8 cellular contexts compared by ENCODE assay signal in genomic region chr4:154549894-154550790, GRCh38. TPM values are rescaled to one million over a fixed set of nuclear protein-coding genes. Genes with fewer than 3 reads are reported as not detected.
A peak's percentile ranks its signal among the peaks of the same experiment; 100 is the strongest.
DNase-seq lines count a peak whose midpoint lies in the region; ATAC-seq and TF ChIP-seq lines count a peak whose summit lies in the region.

TSS of gene PLRG1 (minus strand) at chr4:154550400. CDS start at chr4:154550308, 92 bp downstream.

- in situ Hi-C loops in SK-MEL-5 (cut with HindIII; ENCODE audit: low pct_unique_long_range_greater_than_20kb, low sequenced_read_pairs) = no loop called here

- CTCF ChIA-PET in HEK293T (lab: Yijun Ruan, JAX) = interaction anchor here (0.5 to 6.8 kb wide), 10 partner anchors 9 to 1171 kb away, joined by 3 to 67 read pairs (median 4); partner anchors contain the start of gene FGB

- H3K36me3 Mint-ChIP-seq in neural progenitor cell = peaks cover 4% of the 10 kb centered on the region

- H3K4me3 Mint-ChIP-seq in neural progenitor cell = peak within 1 kb of the TSS; percentile 99

- H3K4me1 Mint-ChIP-seq in neural progenitor cell = peaks cover 15% of the 10 kb centered on the region

- no peaks in the 10 kb centered on the region for H3F3A ChIP-seq in neural progenitor cell (ENCODE audit: low read depth)

- H3K9me3 ChIP-seq in neural progenitor cell (ENCODE audit: low read depth) = no peaks in the 10 kb centered on the region

- no peaks in the 10 kb centered on the region for H3K9me3 Mint-ChIP-seq in neural progenitor cell

- peaks cover 25% of the 10 kb centered on the region for H4K20me1 ChIP-seq in neural progenitor cell (ENCODE audit: low read depth)

- H3K9ac ChIP-seq in neural progenitor cell = peak within 1 kb of the TSS; percentile 53

- POLR2A ChIA-PET in HEK293T (lab: Yijun Ruan, JAX) = interaction anchor here (0.6 to 2.6 kb wide), 39 partner anchors 9 to 825 kb away, joined by 3 to 13 read pairs (median 4); partner anchors contain the start of genes DCHS2, FGB and FGG

- H3K27me3 ChIP-seq in foreskin keratinocyte = no peaks in the 10 kb centered on the region
- H3K27me3 ChIP-seq in neural progenitor cell = no peaks in the 10 kb centered on the region

- peak within 1 kb of the TSS; percentile 86 for H2AFZ ChIP-seq in neural progenitor cell (replicated peaks)

- H3K27ac ChIP-seq in foreskin keratinocyte (peak within 1 kb of the TSS; percentile 27), neural progenitor cell (no peak within 1 kb of the TSS)

- TF ChIP-seq CTCF in foreskin keratinocyte (conservative IDR thresholded peaks at IDR 0.05) (peak; percentile 19), neural progenitor cell (IDR thresholded peaks at IDR 0.05) (no peak)

- H3K4me3 ChIP-seq in neural progenitor cell = peak within 1 kb of the TSS; percentile 81

- H3K27ac Mint-ChIP-seq in neural progenitor cell = peak within 1 kb of the TSS; percentile 97

- H3K4me1 ChIP-seq in foreskin keratinocyte (peaks cover 7% of the 10 kb centered on the region), neural progenitor cell (peaks cover 9% of the 10 kb centered on the region)

- peak; percentile 99 for ATAC-seq in foreskin keratinocyte

- H3K36me3 ChIP-seq in neural progenitor cell = peaks cover 20% of the 10 kb centered on the region

- H3K79me2 ChIP-seq in neural progenitor cell (ENCODE audit: low read depth) = peaks cover 29% of the 10 kb centered on the region

- no peaks in the 10 kb centered on the region for H3K27me3 Mint-ChIP-seq in neural progenitor cell (ENCODE audit: insufficient read depth, low read depth)

- DNase-seq in GM03348 (ENCODE audit: low spot score) (peak; percentile 98), HEK293T (ENCODE audit: extremely low spot score) (peak; percentile 94), MV-4-11 (lab: John Stamatoyannopoulos, UW) (peak; percentile 93), SK-MEL-5 (ENCODE audit: low read depth, low spot score) (peak; percentile 94), foreskin keratinocyte (peak; percentile 69 to 85), neural progenitor cell (ENCODE audit: low spot score) (peak; percentile 99), stromal cell of bone marrow (ENCODE audit: low read depth) (peak; percentile 92)
- DNase-seq in activated naive CD4-positive, alpha-beta T cell treated with Interleukin-2 at 50 U/mL for 16 hours = peak; percentile 96

- H3K4me2 ChIP-seq in neural progenitor cell = peak within 1 kb of the TSS; percentile 94

TF ChIP-seq in HEK293T, 16 proteins besides CTCF, POLR2A, EP300 and RAD21:
- TF ChIP-seq PKNOX1 (IDR thresholded peaks at IDR 0.05) = no peak
- TF ChIP-seq CTBP1 (IDR thresholded peaks at IDR 0.05; ENCODE audit: borderline replicate concordance) = no peak
- TF ChIP-seq ARNT (IDR thresholded peaks at IDR 0.05) = no peak
- no peak for TF ChIP-seq HDGF (IDR thresholded peaks at IDR 0.05; ENCODE audit: borderline replicate concordance)
- no peak for TF ChIP-seq NFRKB (IDR thresholded peaks at IDR 0.05)
- no peak for TF ChIP-seq TARDBP (IDR thresholded peaks at IDR 0.05)
- no peak for TF ChIP-seq BHLHE40 (IDR thresholded peaks at IDR 0.05; ENCODE audit: borderline replicate concordance)
- no peak for TF ChIP-seq ELF4 (IDR thresholded peaks at IDR 0.05)
- TF ChIP-seq FOXM1 (IDR thresholded peaks at IDR 0.05; ENCODE audit: borderline replicate concordance) = no peak
- no peak for TF ChIP-seq SP1 (IDR thresholded peaks at IDR 0.05)
- TF ChIP-seq LEF1 (IDR thresholded peaks at IDR 0.05; ENCODE audit: borderline replicate concordance) = no peak
- TF ChIP-seq FOXA1 (IDR thresholded peaks at IDR 0.05) = no peak
- no peak for TF ChIP-seq SUZ12 (IDR thresholded peaks at IDR 0.05)
- TF ChIP-seq L3MBTL2 (conservative IDR thresholded peaks at IDR 0.05) = no peak
- TF ChIP-seq FOXK2 (IDR thresholded peaks at IDR 0.05) = no peak
- TF ChIP-seq ZNF384 (IDR thresholded peaks at IDR 0.05) = no peak
TF ChIP-seq in HEK293T: peak in this region for 0.

RNA-seq across cellular contexts. Expression of gene PLRG1, which starts in this region (rescaled TPM):
- 98.9 and 117 TPM in 2 replicates for total RNA-seq in SK-MEL-5 (2014; rRNA removed; shearing (Covaris generic))
- polyA plus RNA-seq in SK-MEL-5 (2015; cell fraction: cytosol; rRNA removed) = 77.2 and 77.8 TPM in 2 replicates
- polyA plus RNA-seq in SK-MEL-5 (2015; cell fraction: nucleus; rRNA removed) = 170 and 208 TPM in 2 replicates
- total RNA-seq in foreskin keratinocyte (70.9 and 73.3 TPM in 2 replicates), neural progenitor cell (ENCODE audit: low replicate concordance) (66.6 and 92.7 TPM in 2 replicates)
- 45.6 and 52.5 TPM in 2 replicates for polyA plus RNA-seq in foreskin keratinocyte
